In the genomic region with DNA sequence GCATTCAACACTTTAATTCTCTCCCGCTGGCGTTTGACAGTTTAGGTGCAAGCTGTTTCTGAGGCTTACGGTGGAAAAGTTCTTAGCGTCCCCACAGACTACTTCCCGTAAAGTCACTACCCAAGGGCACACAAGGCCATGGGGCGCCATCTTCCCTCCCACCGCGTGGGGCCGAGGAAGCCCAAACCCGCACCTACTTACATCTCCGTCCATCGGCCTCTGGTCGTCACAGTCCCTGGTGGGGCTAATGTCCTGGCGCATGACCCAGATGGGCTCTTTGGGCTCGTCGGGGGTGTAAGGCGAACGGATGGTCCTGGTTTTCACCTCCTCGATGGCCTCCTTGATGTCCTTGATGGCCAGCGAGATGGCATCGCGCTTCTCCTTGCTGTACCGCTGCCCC, we compare ENCODE assay signal across 8 cellular contexts.
"Had no signal": no experiment of that assay in that cellular context is flagged by ENCODE, and none has a peak within 500 bp of the region (broad histone marks: within the 10 kb centered on the region; RNA-seq: fewer than 3 reads in every experiment).

No MANE protein-coding gene starts in this region.

- H3K9ac ChIP-seq: GM23248 had no signal

- H2AFZ ChIP-seq: GM23248 had no signal

- H3K27ac ChIP-seq: GM23248, HL-60 had no signal

- H3K4me3 ChIP-seq: GM23248 had no signal

- DNase-seq: GM23248, GOT3, H9, HCEC 1CT, KBM-7 had no signal

- ATAC-seq: HepG2 had no signal

- FAIRE-seq: H54, HepG2 had no signal
